1 cellular context compared by ENCODE assay signal in the genomic region with DNA sequence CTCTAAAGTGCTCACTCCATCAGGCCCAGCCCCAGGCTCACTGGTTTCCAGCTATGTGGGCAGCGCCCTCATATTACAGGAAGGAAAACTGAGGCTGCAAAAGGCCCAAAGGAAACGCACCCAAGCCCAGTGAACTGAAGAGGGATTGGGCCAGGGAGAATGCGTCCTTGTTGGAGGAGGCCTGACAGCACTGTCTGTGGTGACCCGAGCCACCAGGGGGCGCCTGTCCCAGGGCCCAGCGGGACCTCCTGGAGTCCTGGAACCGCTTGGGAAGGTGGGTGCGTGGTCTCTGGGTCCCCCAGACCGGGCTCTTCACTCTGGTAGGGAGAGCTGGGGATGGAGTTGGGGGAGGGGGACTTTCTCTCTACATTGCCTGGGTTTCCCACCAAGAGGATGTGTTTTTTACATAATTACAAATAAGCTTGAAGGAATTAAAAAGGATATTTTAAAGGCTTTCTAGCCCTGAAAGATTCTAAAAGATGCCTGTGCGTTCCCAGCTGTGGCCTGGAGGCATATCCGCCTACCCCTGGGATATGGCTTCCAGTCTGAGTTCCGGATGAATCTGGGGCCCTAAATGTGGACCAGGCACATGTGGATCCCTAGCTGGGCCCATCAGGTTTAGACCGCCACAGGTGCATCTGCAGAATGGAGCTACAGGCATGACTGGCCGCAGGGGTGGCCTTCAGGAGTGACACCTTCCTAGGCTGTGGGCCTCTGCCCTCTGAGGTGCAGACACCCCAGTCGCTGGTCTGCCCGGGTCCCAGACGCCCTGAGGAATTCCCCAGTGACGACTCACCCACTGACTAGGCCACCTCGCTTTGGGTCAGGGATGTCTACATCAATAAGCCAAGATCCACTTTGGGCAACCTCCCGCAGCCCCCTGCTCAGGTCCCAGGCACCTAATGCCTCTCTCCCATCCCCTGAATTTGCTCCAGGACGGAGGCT.
A peak's percentile ranks its signal among the peaks of the same experiment; 100 is the strongest.
TF ChIP-seq lines count a peak whose summit lies in the region.

No MANE protein-coding gene starts in this region.

TF ChIP-seq in GM12878, 131 proteins besides CTCF, POLR2A, EP300 and RAD21 (continued from another document):
- TF ChIP-seq TARDBP (IDR thresholded peaks at IDR 0.05; ENCODE audit: borderline replicate concordance) (no peak), TCF3 (IDR thresholded peaks at IDR 0.05; ENCODE audit: borderline replicate concordance, insufficient read depth, low read depth, low read length) (no peak), SMC3 (IDR thresholded peaks at IDR 0.05; ENCODE audit: borderline replicate concordance, low read length) (peak; percentile 92), ZNF24 (IDR thresholded peaks at IDR 0.05) (no peak), SIN3A (IDR thresholded peaks at IDR 0.05; ENCODE audit: low read depth, low read length) (no peak)
